In the genomic region with DNA sequence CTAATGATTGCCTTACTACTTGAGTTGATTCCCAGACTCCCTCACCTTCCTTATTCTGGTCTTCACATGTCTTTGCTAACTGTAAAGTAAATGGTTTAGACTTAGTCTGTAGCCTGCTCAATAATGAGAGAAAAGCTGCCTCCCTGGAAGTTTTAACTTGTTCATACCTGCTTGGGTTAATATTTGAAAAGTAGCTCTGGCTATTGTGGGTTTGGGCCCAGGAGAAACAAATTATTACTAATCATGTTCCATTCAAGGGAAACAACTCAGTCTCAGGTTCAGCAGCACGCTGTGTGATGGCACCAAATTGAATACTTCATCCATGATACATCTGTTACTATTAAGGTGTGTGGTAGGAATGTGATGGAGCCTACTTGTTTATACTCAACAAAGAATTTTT, we compare ENCODE assay signal across 19 cellular contexts.
"Had no signal": no experiment of that assay in that cellular context is flagged by ENCODE, and none has a peak within 500 bp of the region (broad histone marks: within the 10 kb centered on the region; RNA-seq: fewer than 3 reads in every experiment).

No MANE protein-coding gene starts in this region.

- H3K9me3 ChIP-seq: SK-N-SH had no signal

- DNase-seq: IMR-90, Karpas-422, KG1, MM.1S, NCI-H1105, NCI-H1417, NCI-H1436 treated with DMSO at 0.1 percent for 48 hours, NCI-H1694, NCI-H187 treated with DMSO at 0.1 percent for 48 hours, NCI-H2029 treated with DMSO at 0.1 percent for 48 hours, NCI-H2227 treated with DMSO at 0.1 percent for 48 hours, NCI-H524 treated with DMSO at 0.1 percent for 48 hours, NCI-H69, NCI-H774, RPMI8226, SHP77, SK-N-SH had no signal

- ATAC-seq: HepG2 had no signal

- FAIRE-seq: HepG2, RCC 7860 had no signal
